8 cellular contexts compared by ENCODE assay signal in the genomic region with DNA sequence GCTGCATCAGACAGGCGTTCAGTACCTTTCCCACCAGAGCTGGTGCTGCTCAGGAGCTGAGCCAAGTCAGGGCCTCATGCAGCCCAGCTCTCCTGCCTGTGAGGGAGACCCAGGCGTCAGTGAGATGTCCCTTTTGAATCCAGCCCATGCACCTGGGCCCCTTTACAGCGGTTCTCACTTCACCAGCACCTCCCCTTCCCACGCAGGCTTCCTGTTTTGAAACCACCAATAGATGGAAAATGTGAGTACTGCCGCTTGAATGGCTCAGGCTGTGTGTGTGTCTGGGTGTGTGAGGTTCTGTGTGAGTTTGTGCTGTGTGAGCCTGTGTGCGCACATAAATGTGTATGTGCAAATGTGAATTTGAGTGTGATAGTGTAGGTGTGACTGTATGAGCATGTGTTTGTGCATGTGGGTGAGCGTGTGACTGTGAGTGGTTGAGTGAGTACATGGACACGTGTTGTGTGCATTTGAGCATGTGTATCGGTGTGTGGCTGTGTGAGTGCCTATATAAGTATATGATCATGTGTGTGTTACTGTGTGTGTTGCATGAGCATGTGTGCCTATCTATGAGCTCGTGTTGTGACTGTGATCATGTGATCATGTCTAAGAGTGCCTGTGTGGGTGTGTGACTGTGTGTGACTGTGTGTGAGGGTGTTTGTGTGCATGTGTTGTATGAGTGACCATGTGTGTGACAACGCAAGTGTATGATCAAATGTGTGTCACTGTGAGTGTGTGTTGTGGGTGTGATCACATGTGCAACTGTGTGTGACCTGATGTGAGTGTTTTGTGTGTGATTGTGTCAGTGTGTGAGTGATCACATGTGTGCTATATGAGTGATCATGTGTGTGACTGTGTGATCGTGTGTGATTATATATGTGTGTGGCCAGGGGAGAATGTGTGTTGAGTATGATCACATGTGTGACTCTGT.
DNase-seq lines count a peak whose midpoint lies in the region; ATAC-seq and TF ChIP-seq lines count a peak whose summit lies in the region.

No MANE protein-coding gene starts in this region.

- peaks cover 16% of the 10 kb centered on the region for H3K4me1 Mint-ChIP-seq in Caco-2 (ENCODE audit: low read depth, unreplicated experiment)

- H3K27ac ChIP-seq in RWPE2 (ENCODE audit: poor library complexity, severe bottlenecking) = no peak overlapping the region

- TF ChIP-seq CTCF in RWPE2 (IDR thresholded peaks at IDR 0.05; ENCODE audit: poor library complexity, severe bottlenecking) = no peak
- no peak for TF ChIP-seq CTCF in Caco-2 (IDR thresholded peaks at IDR 0.05; ENCODE audit: insufficient read depth in 1 of 2, low read depth in 1 of 2, low read length in 1 of 2, severe bottlenecking in 1 of 2, unreplicated experiment in 1 of 2)

- no TSS peak for BruUV-seq in Caco-2 (replicated peaks; lab: Mats Ljungman, UMichigan)

- no peaks in the 10 kb centered on the region for H3K27me3 Mint-ChIP-seq in Caco-2 (ENCODE audit: insufficient read depth, unreplicated experiment)

- H3K4me1 ChIP-seq in RWPE2 (ENCODE audit: insufficient read depth, poor library complexity, severe bottlenecking) (peaks cover 3% of the 10 kb centered on the region), Caco-2 (peaks cover 5% of the 10 kb centered on the region; the same call in 1 of the 2 replicates)

- no peaks in the 10 kb centered on the region for H3K9me3 ChIP-seq in RWPE2 (ENCODE audit: severe bottlenecking)
- no peaks in the 10 kb centered on the region for H3K9me3 ChIP-seq in Caco-2

- DNase-seq in CMK (ENCODE audit: low read depth) (peak; percentile 63), RWPE2 (ENCODE audit: low spot score) (no peak), activated gamma-delta T cell (lab: John Stamatoyannopoulos, UW) (peak; percentile 11), Caco-2 (no peak), kidney tubule cell (ENCODE audit: low spot score) (no peak), NCI-H1417 (lab: John Stamatoyannopoulos, UW) (no peak)
- peak; percentile 65 to 75 for DNase-seq in stimulated activated CD4-positive, alpha-beta T cell treated with anti-CD3 and anti-CD28 coated beads, Interleukin-12 subunit alpha, Interleukin-12 subunit beta, amount 100 ng/mL, for 24 hours (ENCODE audit: low read depth in 2 of 2)

- H3K4me3 ChIP-seq in RWPE2 (ENCODE audit: severe bottlenecking) = no peak overlapping the region
- H3K4me3 ChIP-seq in Caco-2 (ENCODE audit: low read depth, low read length) = no peak overlapping the region

- CTCF ChIA-PET in Caco-2 (lab: Charles Lee) = interaction anchor here (1.1 to 1.4 kb wide), 2 partner anchors 32 to 89 kb away, joined by 3 to 4 read pairs; partner anchors contain the start of gene UBASH3B

- H3K27me3 ChIP-seq in RWPE2 (ENCODE audit: insufficient read depth, poor library complexity, severe bottlenecking) (no peaks in the 10 kb centered on the region), Caco-2 (replicated peaks; ENCODE audit: control insufficient read depth, insufficient read depth, low read length) (no peaks in the 10 kb centered on the region)

- no peak overlapping the region for H3K27ac Mint-ChIP-seq in Caco-2 (ENCODE audit: unreplicated experiment)

- H3K36me3 ChIP-seq in RWPE2 (ENCODE audit: low read depth) = no peaks in the 10 kb centered on the region
- H3K36me3 ChIP-seq in Caco-2 (ENCODE audit: control insufficient read depth, insufficient read depth, low read length) = no peaks in the 10 kb centered on the region

- POLR2A ChIA-PET in Caco-2 (lab: Charles Lee) = no interaction called here

- ATAC-seq in HG02588 (IDR thresholded peaks at IDR 0.05; ENCODE audit: unreplicated experiment) (peak; percentile 61), RWPE2 (ENCODE audit: low read depth) (0 out of 3 replicates have a peak, but pooled peaks have one; percentile 15)

- H3K4me3 Mint-ChIP-seq in Caco-2 (ENCODE audit: unreplicated experiment) = no peak overlapping the region

- intact Hi-C loops in Caco-2 (cut with micrococcal nuclease; ENCODE audit: unreplicated experiment) = no loop called here

- H3K36me3 Mint-ChIP-seq in Caco-2 (ENCODE audit: insufficient read depth, unreplicated experiment) = no peaks in the 10 kb centered on the region

- H3K9me3 Mint-ChIP-seq in Caco-2 (ENCODE audit: unreplicated experiment) = no peaks in the 10 kb centered on the region

Comparison
In these comparisons a context has a peak if more than half of its experiments do, and no peak if none do; other contexts are left out.
1. DNase-seq: peak in CMK (single experiment), activated gamma-delta T cell (single experiment) and stimulated activated CD4-positive, alpha-beta T cell treated with anti-CD3 and anti-CD28 coated beads, Interleukin-12 subunit alpha, Interleukin-12 subunit beta, amount 100 ng/mL, for 24 hours (2 of 2); none in RWPE2 (single experiment), Caco-2 (0 of 2), kidney tubule cell (single experiment) and NCI-H1417 (0 of 3).